In genomic region chr16:67238278-67238575, GRCh38 we compare ENCODE assay signal across 20 cellular contexts. TPM values are rescaled to one million over a fixed set of nuclear protein-coding genes. Genes with fewer than 3 reads are reported as not detected.
DNase-seq lines count a peak whose midpoint lies in the region; ATAC-seq, FAIRE-seq and TF ChIP-seq lines count a peak whose summit lies in the region.
"Had no signal": no experiment of that assay in that cellular context is flagged by ENCODE, and none has a peak within 500 bp of the region (broad histone marks: within the 10 kb centered on the region; RNA-seq: fewer than 3 reads in every experiment).

No MANE protein-coding gene starts in this region.

- H3K9me3 Mint-ChIP-seq in activated CD4-positive, alpha-beta memory T cell treated with anti-CD3 and anti-CD28 coated beads, Interleukin-2, amount 10 ng/mL, durations not matched to agents 7 days and 5 days: no peaks in the 10 kb centered on the region
- no peaks in the 10 kb centered on the region for H3K9me3 Mint-ChIP-seq in activated CD4-positive, alpha-beta memory T cell treated with anti-CD3 and anti-CD28 coated beads for 36 hours
- H3K9me3 Mint-ChIP-seq: IgD-negative memory B cell had no signal

- intact Hi-C loops in activated CD4-positive, alpha-beta memory T cell treated with anti-CD3 and anti-CD28 coated beads for 36 hours (cut with micrococcal nuclease): no loop called here
- intact Hi-C loops in kidney (cut with DNase I): no loop called here

- POLR2A ChIA-PET in activated CD4-positive, alpha-beta memory T cell treated with anti-CD3 and anti-CD28 coated beads, Interleukin-2, amount 10 ng/mL, durations not matched to agents 7 days and 5 days (lab: Charles Lee): interaction anchor here (1.0 to 15.4 kb wide), 3 partner anchors 8 to 243 kb away, joined by 3 to 187 read pairs (median 97); partner anchors contain the start of genes ATP6V0D1, FHOD1, SLC9A5 and TMEM208
- POLR2A ChIA-PET in activated CD4-positive, alpha-beta memory T cell treated with anti-CD3 and anti-CD28 coated beads for 36 hours (lab: Charles Lee): interaction anchor here (1.3 kb wide), 1 partner anchor 11 kb away, joined by 4 read pairs; the partner anchor contains the start of gene TMEM208
- POLR2A ChIA-PET in RWPE1 (lab: Yijun Ruan, JAX; ENCODE audit: low non-redundant PET): interaction anchor here (0.6 kb wide), 1 partner anchor 729 kb away, joined by 3 read pairs; no protein-coding TSS in a partner anchor

- H3K27me3 ChIP-seq in skeletal muscle tissue (ENCODE audit: control insufficient read depth in 3 of 3, insufficient read depth in 3 of 3, low read length in 3 of 3): no peaks in the 10 kb centered on the region
- H3K27me3 ChIP-seq in H7 (ENCODE audit: control insufficient read depth, insufficient read depth, low read length): no peaks in the 10 kb centered on the region

- H3K27me3 Mint-ChIP-seq in activated CD4-positive, alpha-beta memory T cell treated with anti-CD3 and anti-CD28 coated beads, Interleukin-2, amount 10 ng/mL, durations not matched to agents 7 days and 5 days: no peaks in the 10 kb centered on the region
- no peaks in the 10 kb centered on the region for H3K27me3 Mint-ChIP-seq in activated CD4-positive, alpha-beta memory T cell treated with anti-CD3 and anti-CD28 coated beads for 36 hours
- H3K27me3 Mint-ChIP-seq: IgD-negative memory B cell had no signal

- H3K4me1 Mint-ChIP-seq in activated CD4-positive, alpha-beta memory T cell treated with anti-CD3 and anti-CD28 coated beads, Interleukin-2, amount 10 ng/mL, durations not matched to agents 7 days and 5 days: peaks cover 54% of the 10 kb centered on the region
- peaks cover 27% of the 10 kb centered on the region for H3K4me1 Mint-ChIP-seq in activated CD4-positive, alpha-beta memory T cell treated with anti-CD3 and anti-CD28 coated beads for 36 hours (ENCODE audit: low read depth)

- no peak for FAIRE-seq in kidney (lab: Jason Lieb, UNC)
- FAIRE-seq: D721Med, G401.6, GM12891, H54 had no signal

- no peak for TF ChIP-seq CTCF in RWPE1 (conservative IDR thresholded peaks at IDR 0.05; ENCODE audit: low read depth)
- TF ChIP-seq CTCF in kidney (IDR thresholded peaks at IDR 0.05; ENCODE audit: borderline replicate concordance, extremely low read depth, insufficient read depth): no peak

- H3K4me1 ChIP-seq in kidney (ENCODE audit: control insufficient read depth in 1 of 2, insufficient read depth in 1 of 2, low read depth in 1 of 2, low read length in 2 of 2) (peaks cover 0 to 16% of the 10 kb centered on the region in 2 donors), skeletal muscle tissue (ENCODE audit: control insufficient read depth in 3 of 3, insufficient read depth in 3 of 3, low read length in 3 of 3) (peaks cover 51 to 59% (median 54%) of the 10 kb centered on the region in 3 donors)

- H3K27ac Mint-ChIP-seq in activated CD4-positive, alpha-beta memory T cell treated with anti-CD3 and anti-CD28 coated beads, Interleukin-2, amount 10 ng/mL, durations not matched to agents 7 days and 5 days: peak overlapping the region; percentile 64
- no peak overlapping the region for H3K27ac Mint-ChIP-seq in activated CD4-positive, alpha-beta memory T cell treated with anti-CD3 and anti-CD28 coated beads for 36 hours

- H3K9ac ChIP-seq in kidney (ENCODE audit: low read length in 2 of 2) (no peak overlapping the region), skeletal muscle tissue (ENCODE audit: low read depth in 1 of 3, low read length in 3 of 3) (peak overlapping the region in 1 of 3 donors; percentile 79)
- H3K9ac ChIP-seq: GM23248 had no signal

- no peak for ATAC-seq in GM18498 (IDR thresholded peaks at IDR 0.05; ENCODE audit: unreplicated experiment)

- H3K4me3 Mint-ChIP-seq in activated CD4-positive, alpha-beta memory T cell treated with anti-CD3 and anti-CD28 coated beads, Interleukin-2, amount 10 ng/mL, durations not matched to agents 7 days and 5 days: no peak overlapping the region
- H3K4me3 Mint-ChIP-seq in activated CD4-positive, alpha-beta memory T cell treated with anti-CD3 and anti-CD28 coated beads for 36 hours: no peak overlapping the region
- H3K4me3 Mint-ChIP-seq: CD14-positive monocyte had no signal

- H3K9me3 ChIP-seq in kidney (ENCODE audit: control insufficient read depth in 1 of 2, low read length in 2 of 2) (no peaks in the 10 kb centered on the region), skeletal muscle tissue (ENCODE audit: control insufficient read depth in 3 of 3, low read length in 3 of 3) (no peaks in the 10 kb centered on the region)

- peaks cover 19 to 33% of the 10 kb centered on the region in 2 donors for H3K36me3 ChIP-seq in kidney (ENCODE audit: control insufficient read depth in 1 of 2, insufficient read depth in 2 of 2, low read length in 2 of 2)
- H3K36me3 ChIP-seq in skeletal muscle tissue (ENCODE audit: control insufficient read depth in 3 of 3, insufficient read depth in 3 of 3, low read length in 3 of 3): peaks cover 54 to 61% (median 56%) of the 10 kb centered on the region in 3 donors
- H3K36me3 ChIP-seq in H7 (replicated peaks; ENCODE audit: control insufficient read depth, insufficient read depth, low read length): peaks cover 27% of the 10 kb centered on the region

- CTCF ChIA-PET in activated CD4-positive, alpha-beta memory T cell treated with anti-CD3 and anti-CD28 coated beads, Interleukin-2, amount 10 ng/mL, durations not matched to agents 7 days and 5 days (lab: Charles Lee): interaction anchor here (1.0 to 1.2 kb wide), 3 partner anchors 9 to 43 kb away, joined by 3 to 5 read pairs (median 4); partner anchors contain the start of genes FHOD1 and TMEM208
- CTCF ChIA-PET in activated CD4-positive, alpha-beta memory T cell treated with anti-CD3 and anti-CD28 coated beads for 36 hours (lab: Charles Lee): interaction anchor here (0.8 to 1.8 kb wide), 4 partner anchors 8 to 155 kb away, joined by 3 to 4 read pairs (median 4); partner anchors contain the start of genes TMEM208 and TPPP3
- CTCF ChIA-PET in RWPE1 (lab: Yijun Ruan, JAX): interaction anchor here (1.0 kb wide), 1 partner anchor 11 kb away, joined by 3 read pairs; the partner anchor contains the start of gene TMEM208

- H3K36me3 Mint-ChIP-seq in activated CD4-positive, alpha-beta memory T cell treated with anti-CD3 and anti-CD28 coated beads, Interleukin-2, amount 10 ng/mL, durations not matched to agents 7 days and 5 days (ENCODE audit: low read depth): peaks cover 55% of the 10 kb centered on the region
- peaks cover 34% of the 10 kb centered on the region for H3K36me3 Mint-ChIP-seq in activated CD4-positive, alpha-beta memory T cell treated with anti-CD3 and anti-CD28 coated beads for 36 hours

- peak overlapping the region; percentile 92 for H3K27ac ChIP-seq in RWPE1
- no peak overlapping the region for H3K27ac ChIP-seq in kidney (ENCODE audit: low read depth in 2 of 2, low read length in 2 of 2)
- peak overlapping the region; percentile 3 for H3K27ac ChIP-seq in skeletal muscle tissue (ENCODE audit: low read depth, low read length)
- H3K27ac ChIP-seq: 22Rv1, GM23248 had no signal

- no peak for DNase-seq in activated CD4-positive, alpha-beta memory T cell treated with anti-CD3 and anti-CD28 coated beads, Interleukin-2, amount 10 ng/mL, durations not matched to agents 7 days and 5 days
- DNase-seq in activated CD4-positive, alpha-beta memory T cell treated with anti-CD3 and anti-CD28 coated beads for 36 hours: no peak
- DNase-seq in RWPE1 (ENCODE audit: low spot score) (no peak), kidney (peak; percentile 67), middle frontal gyrus (ENCODE audit: extremely low spot score, low spot score) (no peak), H7 (no peak)
- DNase-seq: COR-L47, DMS153, DMS79 treated with DMSO at 0.1 percent for 48 hours, EL, GM23248 had no signal

- H3K4me3 ChIP-seq in kidney (ENCODE audit: low read length in 2 of 2) (no peak overlapping the region), skeletal muscle tissue (ENCODE audit: low read length in 3 of 3) (no peak overlapping the region), H7 (ENCODE audit: insufficient read depth, low read depth, low read length) (no peak overlapping the region)
- H3K4me3 ChIP-seq: GM23248 had no signal

RNA-seq across cellular contexts. Expression of gene FHOD1, which starts 9.1 kb away (rescaled TPM):
- 10 to 100 TPM; 94.8 to 99.1 TPM for total RNA-seq in activated CD4-positive, alpha-beta memory T cell treated with anti-CD3 and anti-CD28 coated beads, Interleukin-2, amount 10 ng/mL, durations not matched to agents 7 days and 5 days
- 100 to 1,000 TPM in 1 of 2 experiments, 10 to 100 TPM in 1; 96.3 to 111 TPM for total RNA-seq in activated CD4-positive, alpha-beta memory T cell treated with anti-CD3 and anti-CD28 coated beads for 36 hours
- total RNA-seq in kidney (30.4 TPM), skeletal muscle tissue (5.2 TPM)
- polyA plus RNA-seq in kidney (ENCODE audit: insufficient read depth, low read depth, low replicate concordance): 21.0 TPM
- total RNA-seq in H7 (2014; rRNA removed; shearing (Covaris generic)): 22.4 and 37.4 TPM in 2 replicates

RNA-seq across cellular contexts. Expression of gene SLC9A5, which starts 10.6 kb away (rescaled TPM):
- total RNA-seq in activated CD4-positive, alpha-beta memory T cell treated with anti-CD3 and anti-CD28 coated beads, Interleukin-2, amount 10 ng/mL, durations not matched to agents 7 days and 5 days: 1 to 10 TPM; 2.2 to 2.8 TPM
- 1 to 10 TPM; 5.9 to 6.1 TPM for total RNA-seq in activated CD4-positive, alpha-beta memory T cell treated with anti-CD3 and anti-CD28 coated beads for 36 hours
- total RNA-seq in kidney (1.1 TPM), skeletal muscle tissue (not detected)
- polyA plus RNA-seq in kidney (ENCODE audit: insufficient read depth, low read depth, low replicate concordance): 0.92 TPM
- 1.6 and 2.5 TPM in 2 replicates for total RNA-seq in H7 (2014; rRNA removed; shearing (Covaris generic))
- polyA plus RNA-seq: CD14-positive monocyte had no signal

RNA-seq across cellular contexts. Expression of gene TMEM208, which starts 11.3 kb away (rescaled TPM):
- total RNA-seq in activated CD4-positive, alpha-beta memory T cell treated with anti-CD3 and anti-CD28 coated beads, Interleukin-2, amount 10 ng/mL, durations not matched to agents 7 days and 5 days: 10 to 100 TPM; 39.6 to 39.7 TPM
- 10 to 100 TPM; 36.7 to 39.3 TPM for total RNA-seq in activated CD4-positive, alpha-beta memory T cell treated with anti-CD3 and anti-CD28 coated beads for 36 hours
- total RNA-seq in kidney: 47.1 TPM
- 145 TPM for polyA plus RNA-seq in kidney (ENCODE audit: insufficient read depth, low read depth, low replicate concordance)
- 24.5 TPM for total RNA-seq in skeletal muscle tissue
- total RNA-seq in H7 (2014; rRNA removed; shearing (Covaris generic)): 19.3 and 27.3 TPM in 2 replicates

RNA-seq across cellular contexts. Expression of gene ELMO3, which starts 39.3 kb away (rescaled TPM):
- 1 to 10 TPM; 7.3 to 8.3 TPM for total RNA-seq in activated CD4-positive, alpha-beta memory T cell treated with anti-CD3 and anti-CD28 coated beads, Interleukin-2, amount 10 ng/mL, durations not matched to agents 7 days and 5 days
- 1 to 10 TPM; 5.1 to 5.9 TPM for total RNA-seq in activated CD4-positive, alpha-beta memory T cell treated with anti-CD3 and anti-CD28 coated beads for 36 hours
- total RNA-seq in kidney (24.2 TPM), skeletal muscle tissue (not detected)
- polyA plus RNA-seq in kidney (ENCODE audit: insufficient read depth, low read depth, low replicate concordance): 33.1 TPM
- 10.4 and 11.4 TPM in 2 replicates for total RNA-seq in H7 (2014; rRNA removed; shearing (Covaris generic))
- polyA plus RNA-seq: GM23248 had no signal

RNA-seq across cellular contexts. Expression of gene PLEKHG4, which starts 41.1 kb away (rescaled TPM):
- total RNA-seq in activated CD4-positive, alpha-beta memory T cell treated with anti-CD3 and anti-CD28 coated beads, Interleukin-2, amount 10 ng/mL, durations not matched to agents 7 days and 5 days: 10 to 100 TPM in 1 of 2 experiments, 1 to 10 TPM in 1; 9.2 to 10.9 TPM
- total RNA-seq in activated CD4-positive, alpha-beta memory T cell treated with anti-CD3 and anti-CD28 coated beads for 36 hours: 10 to 100 TPM; 22.7 to 24.6 TPM
- total RNA-seq in kidney (10.1 TPM), skeletal muscle tissue (7.3 TPM)
- 2.6 TPM for polyA plus RNA-seq in kidney (ENCODE audit: insufficient read depth, low read depth, low replicate concordance)
- 9.6 and 15.0 TPM in 2 replicates for total RNA-seq in H7 (2014; rRNA removed; shearing (Covaris generic))

Comparison
In these comparisons a context has a peak if more than half of its experiments do, and no peak if none do; other contexts are left out.
1. H3K27ac ChIP-seq: peak in RWPE1 (single experiment) and skeletal muscle tissue (single experiment); none in kidney (0 of 2).